8 cellular contexts compared by ENCODE assay signal in genomic region chr4:162163892-162164759, GRCh38. TPM values are rescaled to one million over a fixed set of nuclear protein-coding genes. Genes with fewer than 3 reads are reported as not detected.
A peak's percentile ranks its signal among the peaks of the same experiment; 100 is the strongest.
DNase-seq lines count a peak whose midpoint lies in the region; ATAC-seq lines count a peak whose summit lies in the region.

Gene FSTL5 (minus strand): TSS chr4:162164000. CDS start chr4:162111396, 52,604 bp downstream.

- DNase-seq in activated gamma-delta T cell treated with Interleukin-2 at 50 U/mL for 16 hours (peak; percentile 4), activated gamma-delta T cell (lab: John Stamatoyannopoulos, UW) (no peak), NCI-H2171 treated with DMSO at 0.1 percent for 48 hours (lab: John Stamatoyannopoulos, UW) (peak; percentile 87), glomerular endothelial cell (ENCODE audit: extremely low read depth, low read depth, low spot score) (peak; percentile 33), non-pigmented ciliary epithelial cell (ENCODE audit: low read depth) (peak; percentile 38), ureter (ENCODE audit: low spot score) (peak; percentile 45)
- peak in 3 of 4 experiments; percentile 4 to 14 (median 4) for DNase-seq in activated naive CD4-positive, alpha-beta T cell (lab: John Stamatoyannopoulos, UW)

- peak; percentile 90 for ATAC-seq in HG02852 (IDR thresholded peaks at IDR 0.05; ENCODE audit: unreplicated experiment)

RNA-seq across cellular contexts. Expression of gene FSTL5, which starts in this region (rescaled TPM):
- total RNA-seq in glomerular endothelial cell (0.18 TPM in 1 of 2 replicates, not detected in the other), ureter (not detected)

Comparison
In these comparisons a context has a peak if more than half of its experiments do, and no peak if none do; other contexts are left out.
1. Peak in DNase-seq in glomerular endothelial cell; RNA of the gene not detected or under 1 TPM.
2. Peak in DNase-seq in ureter; RNA of the gene not detected or under 1 TPM.